14 cellular contexts compared by ENCODE assay signal in genomic region chr15:61660579-61660978, GRCh38.
DNase-seq lines count a peak whose midpoint lies in the region; ATAC-seq and TF ChIP-seq lines count a peak whose summit lies in the region.
"Had no signal": no experiment of that assay in that cellular context is flagged by ENCODE, and none has a peak within 500 bp of the region (broad histone marks: within the 10 kb centered on the region; RNA-seq: fewer than 3 reads in every experiment).

No MANE protein-coding gene starts in this region.

- H3K79me2 ChIP-seq in hepatocyte = no peaks in the 10 kb centered on the region

- ATAC-seq in effector memory CD8-positive, alpha-beta T cell (replicated peaks) = no peak
- ATAC-seq: left colon had no signal

- TF ChIP-seq CTCF in HFFc6 (IDR thresholded peaks at IDR 0.05) (no peak), brain microvascular endothelial cell (IDR thresholded peaks at IDR 0.05; ENCODE audit: low read depth, low read length, missing control alignments) (no peak), hepatocyte (IDR thresholded peaks at IDR 0.05; ENCODE audit: poor library complexity) (no peak), tibial nerve (IDR thresholded peaks at IDR 0.05) (no peak), A673 (conservative IDR thresholded peaks at IDR 0.05; ENCODE audit: low read depth, low read length) (no peak), testis (IDR thresholded peaks at IDR 0.05) (no peak)

- H3K9me3 Mint-ChIP-seq in HFFc6 = peaks cover 54% of the 10 kb centered on the region
- no peaks in the 10 kb centered on the region for H3K9me3 Mint-ChIP-seq in effector memory CD8-positive, alpha-beta T cell
- H3K9me3 Mint-ChIP-seq: CD4-positive, alpha-beta memory T cell had no signal

- POLR2A ChIA-PET in A673 (lab: Charles Lee; ENCODE audit: low non-redundant PET) = no interaction called here

- no peak overlapping the region for H2AFZ ChIP-seq in hepatocyte

- H3K4me3 Mint-ChIP-seq in HFFc6 = no peak overlapping the region
- no peak overlapping the region for H3K4me3 Mint-ChIP-seq in effector memory CD8-positive, alpha-beta T cell
- H3K4me3 Mint-ChIP-seq: CD4-positive, alpha-beta memory T cell had no signal

- H3K4me1 Mint-ChIP-seq in HFFc6 (ENCODE audit: low read depth) = no peaks in the 10 kb centered on the region
- no peaks in the 10 kb centered on the region for H3K4me1 Mint-ChIP-seq in effector memory CD8-positive, alpha-beta T cell (ENCODE audit: low read depth in 2 of 2)
- H3K4me1 Mint-ChIP-seq: CD4-positive, alpha-beta memory T cell had no signal

- BruUV-seq in A673 (replicated peaks; lab: Mats Ljungman, UMichigan) = no TSS peak

- H3K4me3 ChIP-seq in brain microvascular endothelial cell (ENCODE audit: low read depth, low read length) (no peak overlapping the region), hepatocyte (no peak overlapping the region), tibial nerve (no peak overlapping the region), A673 (ENCODE audit: low read depth, low read length, poor library complexity, severe bottlenecking) (no peak overlapping the region), testis (no peak overlapping the region)
- H3K4me3 ChIP-seq: esophagus squamous epithelium, thyroid gland had no signal

- no peaks in the 10 kb centered on the region for H3K9me2 ChIP-seq in hepatocyte (replicated peaks; ENCODE audit: insufficient read depth)

- intact Hi-C loops in A673 (cut with micrococcal nuclease; ENCODE audit: unreplicated experiment) (no loop called here), testis (cut with DNase I; ENCODE audit: low total_unique reads) (no loop called here)

- peak; percentile 20 to 61 for TF ChIP-seq EP300 in tibial nerve (IDR thresholded peaks at IDR 0.05)

- no peaks in the 10 kb centered on the region for H3K27me3 ChIP-seq in brain microvascular endothelial cell (replicated peaks)
- H3K27me3 ChIP-seq in hepatocyte = peaks cover 3% of the 10 kb centered on the region
- no peaks in the 10 kb centered on the region for H3K27me3 ChIP-seq in tibial nerve
- H3K27me3 ChIP-seq in A673 (replicated peaks; ENCODE audit: insufficient read depth, low read depth, low read length, poor library complexity) = no peaks in the 10 kb centered on the region
- H3K27me3 ChIP-seq in testis = no peaks in the 10 kb centered on the region
- H3K27me3 ChIP-seq: thyroid gland had no signal

- H3K27ac ChIP-seq in brain microvascular endothelial cell = no peak overlapping the region
- H3K27ac ChIP-seq in hepatocyte = peak overlapping the region; percentile 73
- H3K27ac ChIP-seq in tibial nerve = peak overlapping the region in 2 of 4 donors; percentile 48 to 75
- H3K27ac ChIP-seq in A673 (ENCODE audit: low read depth, low read length, poor library complexity, severe bottlenecking) = no peak overlapping the region
- no peak overlapping the region for H3K27ac ChIP-seq in testis

- in situ Hi-C loops in brain microvascular endothelial cell (cut with HindIII; ENCODE audit: low pct_ligation_motif_present, low sequenced_read_pairs) = no loop called here

- 80% methylated on average over 2 of the region's 2 CpGs for WGBS in hepatocyte (ENCODE audit: low lambda C conversion rate, missing lambda C conversion rate)
- WGBS in tibial nerve, 2 donors = 44 to 46% methylated on average over 2 of the region's 2 CpGs
- WGBS in testis, 2 donors = 67 to 69% methylated on average over 2 of the region's 2 CpGs

- TF ChIP-seq POLR2A in tibial nerve (IDR thresholded peaks at IDR 0.05) = no peak
- no peak for TF ChIP-seq POLR2A in testis (IDR thresholded peaks at IDR 0.05)

- H3K9me3 ChIP-seq in hepatocyte (ENCODE audit: low read depth) (no peaks in the 10 kb centered on the region), tibial nerve (peaks cover 0 to 7% (median 0%) of the 10 kb centered on the region in 4 donors), A673 (ENCODE audit: low read depth, low read length, poor library complexity, severe bottlenecking) (no peaks in the 10 kb centered on the region), testis (no peaks in the 10 kb centered on the region)
- H3K9me3 ChIP-seq: esophagus squamous epithelium, thyroid gland had no signal

- H3K27ac Mint-ChIP-seq in HFFc6 = no peak overlapping the region; the same call in 1 of the 2 replicates
- no peak overlapping the region for H3K27ac Mint-ChIP-seq in effector memory CD8-positive, alpha-beta T cell
- H3K27ac Mint-ChIP-seq: CD4-positive, alpha-beta memory T cell had no signal

- no peaks in the 10 kb centered on the region for H4K20me1 ChIP-seq in hepatocyte (ENCODE audit: insufficient read depth, poor library complexity, severe bottlenecking)

- H3K27me3 Mint-ChIP-seq in HFFc6 (ENCODE audit: insufficient read depth) = no peaks in the 10 kb centered on the region; the same call in 1 of the 2 replicates
- H3K27me3 Mint-ChIP-seq in effector memory CD8-positive, alpha-beta T cell = peaks cover 50 to 68% of the 10 kb centered on the region in 2 donors

- H3K36me3 ChIP-seq in brain microvascular endothelial cell (replicated peaks) (no peaks in the 10 kb centered on the region), hepatocyte (replicated peaks; ENCODE audit: insufficient read depth, low read depth) (no peaks in the 10 kb centered on the region), tibial nerve (no peaks in the 10 kb centered on the region), A673 (ENCODE audit: insufficient read depth, low read length, poor library complexity, severe bottlenecking) (no peaks in the 10 kb centered on the region), testis (ENCODE audit: low read depth, missing control alignments) (no peaks in the 10 kb centered on the region)
- H3K36me3 ChIP-seq: esophagus squamous epithelium, thyroid gland had no signal

- H3K36me3 Mint-ChIP-seq in HFFc6 (ENCODE audit: low read depth) = no peaks in the 10 kb centered on the region; the same call in 1 of the 2 replicates
- H3K36me3 Mint-ChIP-seq in effector memory CD8-positive, alpha-beta T cell (ENCODE audit: insufficient read depth) = no peaks in the 10 kb centered on the region
- H3K36me3 Mint-ChIP-seq: CD4-positive, alpha-beta memory T cell had no signal

- H3K4me1 ChIP-seq in hepatocyte (ENCODE audit: insufficient read depth) (no peaks in the 10 kb centered on the region), tibial nerve (peaks cover 0 to 22% (median 0%) of the 10 kb centered on the region in 4 donors), A673 (ENCODE audit: insufficient read depth, low read length, poor library complexity, severe bottlenecking) (no peaks in the 10 kb centered on the region), testis (no peaks in the 10 kb centered on the region)

- CTCF ChIA-PET in A673 (lab: Charles Lee) = no interaction called here

- DNase-seq in HFFc6 (peak; percentile 4), brain microvascular endothelial cell (peak; percentile 28), hepatocyte (ENCODE audit: low spot score) (peak; percentile 26), tibial nerve (ENCODE audit: low spot score in 2 of 2) (peak in 1 of 2 donors; percentile 43), A673 (ENCODE audit: low spot score) (no peak), HuH-7.5 (ENCODE audit: low spot score) (no peak), testis (no peak)
- DNase-seq in effector memory CD8-positive, alpha-beta T cell = no peak
- DNase-seq: activated naive CD4-positive, alpha-beta T cell treated with anti-CD3 and anti-CD28 coated beads, Interleukin-2, amount 50 U/mL, for 16 hours; CD4-positive, alpha-beta memory T cell; esophagus squamous epithelium; left colon; NCI-H2227 treated with DMSO at 0.1 percent for 48 hours; thyroid gland had no signal

- no peak overlapping the region for H3K4me2 ChIP-seq in hepatocyte

Comparison
In these comparisons a context has a peak if more than half of its experiments do, and no peak if none do; other contexts are left out.
1. DNase-seq: peak in HFFc6 (single experiment), brain microvascular endothelial cell (single experiment) and hepatocyte (single experiment); none in effector memory CD8-positive, alpha-beta T cell (0 of 3), A673 (single experiment), HuH-7.5 (single experiment) and testis (single experiment).